Comparison of ENCODE assay signal across 14 cellular contexts in genomic region chr15:61974759-61975158, GRCh38.
DNase-seq lines count a peak whose midpoint lies in the region; ATAC-seq and TF ChIP-seq lines count a peak whose summit lies in the region.
"Had no signal": no experiment of that assay in that cellular context is flagged by ENCODE, and none has a peak within 500 bp of the region (broad histone marks: within the 10 kb centered on the region; RNA-seq: fewer than 3 reads in every experiment).

No MANE protein-coding gene starts in this region.

- no peak overlapping the region for H3K4me3 Mint-ChIP-seq in CD8-positive, alpha-beta memory T cell
- H3K4me3 Mint-ChIP-seq in effector memory CD8-positive, alpha-beta T cell, result no peak overlapping the region

- peaks cover 15 to 18% (median 17%) of the 10 kb centered on the region in 3 donors for H3K4me1 Mint-ChIP-seq in CD8-positive, alpha-beta memory T cell
- peaks cover 10 to 17% of the 10 kb centered on the region in 2 donors for H3K4me1 Mint-ChIP-seq in effector memory CD8-positive, alpha-beta T cell (ENCODE audit: low read depth in 2 of 2)

- DNase-seq in CD8-positive, alpha-beta memory T cell, result no peak
- DNase-seq in HT1080 (ENCODE audit: low read depth) (peak; percentile 3), NCI-H345 (lab: John Stamatoyannopoulos, UW) (peak; percentile 75), erythroblast (lab: John Stamatoyannopoulos, UW) (no peak), GOT3 (lab: John Stamatoyannopoulos, UW) (no peak)
- no peak for DNase-seq in effector memory CD8-positive, alpha-beta T cell
- DNase-seq: activated effector memory CD4-positive, alpha-beta T cell treated with anti-CD3 and anti-CD28 coated beads, Interleukin-2, amount 50 U/mL, for 16 hours; colonic mucosa; head of caudate nucleus; midbrain; Peyer's patch had no signal

- peak; percentile 22 for ATAC-seq in effector memory CD8-positive, alpha-beta T cell (replicated peaks)
- ATAC-seq in GM21529 (IDR thresholded peaks at IDR 0.05; ENCODE audit: unreplicated experiment), result no peak
- ATAC-seq in HG02678 (IDR thresholded peaks at IDR 0.05; ENCODE audit: unreplicated experiment), result no peak

- peak overlapping the region in 6 of 8 donors; percentile 1 to 68 (median 48) for H3K27ac Mint-ChIP-seq in CD8-positive, alpha-beta memory T cell
- H3K27ac Mint-ChIP-seq in effector memory CD8-positive, alpha-beta T cell, result peak overlapping the region; percentile 29 to 59

- H3K9me3 ChIP-seq in CD8-positive, alpha-beta memory T cell (ENCODE audit: low read length), result no peaks in the 10 kb centered on the region
- H3K9me3 ChIP-seq: BLaER1, colonic mucosa, Peyer's patch had no signal

- TF ChIP-seq POLR2A in erythroblast (IDR thresholded peaks at IDR 0.05; ENCODE audit: low read length), result no peak

- H3K36me3 Mint-ChIP-seq in CD8-positive, alpha-beta memory T cell, result peaks cover 0 to 76% (median 33%) of the 10 kb centered on the region in 3 donors
- peaks cover 43% of the 10 kb centered on the region for H3K36me3 Mint-ChIP-seq in effector memory CD8-positive, alpha-beta T cell (ENCODE audit: insufficient read depth)

- POLR2A ChIA-PET in CD8-positive, alpha-beta memory T cell (lab: Charles Lee), result no interaction called here

- H3K4me3 ChIP-seq in CD8-positive, alpha-beta memory T cell (ENCODE audit: low read length), result no peak overlapping the region
- H3K4me3 ChIP-seq: BLaER1, colonic mucosa, Peyer's patch had no signal

- no peak overlapping the region for H3K27ac ChIP-seq in CD8-positive, alpha-beta memory T cell (ENCODE audit: low read depth, low read length)
- H3K27ac ChIP-seq: BLaER1, colonic mucosa, Peyer's patch had no signal

- H3K27me3 Mint-ChIP-seq in CD8-positive, alpha-beta memory T cell, result no peaks in the 10 kb centered on the region
- no peaks in the 10 kb centered on the region for H3K27me3 Mint-ChIP-seq in effector memory CD8-positive, alpha-beta T cell

- no peaks in the 10 kb centered on the region for H3K27me3 ChIP-seq in CD8-positive, alpha-beta memory T cell (ENCODE audit: insufficient read depth, low read length, poor library complexity, severe bottlenecking)
- H3K27me3 ChIP-seq: BLaER1, colonic mucosa, Peyer's patch had no signal

- H3K4me1 ChIP-seq in CD8-positive, alpha-beta memory T cell (ENCODE audit: insufficient read depth, low read length), result no peaks in the 10 kb centered on the region
- H3K4me1 ChIP-seq: BLaER1, colonic mucosa, Peyer's patch had no signal

- CTCF ChIA-PET in CD8-positive, alpha-beta memory T cell (lab: Charles Lee), result interaction anchor here (1.0 kb wide), 1 partner anchor 87 kb away, joined by 3 read pairs; no protein-coding TSS in a partner anchor

- no peaks in the 10 kb centered on the region for H3K9me3 Mint-ChIP-seq in CD8-positive, alpha-beta memory T cell
- no peaks in the 10 kb centered on the region for H3K9me3 Mint-ChIP-seq in effector memory CD8-positive, alpha-beta T cell

- peaks cover 26% of the 10 kb centered on the region for H3K36me3 ChIP-seq in CD8-positive, alpha-beta memory T cell (ENCODE audit: insufficient read depth, low read length)
- H3K36me3 ChIP-seq: colonic mucosa had no signal

Comparison
In these comparisons a context has a peak if more than half of its experiments do, and no peak if none do; other contexts are left out.
1. DNase-seq: peak in HT1080 (single experiment) and NCI-H345 (single experiment); none in CD8-positive, alpha-beta memory T cell (0 of 5), effector memory CD8-positive, alpha-beta T cell (0 of 3), erythroblast (0 of 2) and GOT3 (single experiment).